In genomic region chr17:29613856-29614255, GRCh38 we compare ENCODE assay signal across 12 cellular contexts. TPM values are rescaled to one million over a fixed set of nuclear protein-coding genes. Genes with fewer than 3 reads are reported as not detected.
DNase-seq lines count a peak whose midpoint lies in the region; ATAC-seq and TF ChIP-seq lines count a peak whose summit lies in the region.
"Had no signal": no experiment of that assay in that cellular context is flagged by ENCODE, and none has a peak within 500 bp of the region (broad histone marks: within the 10 kb centered on the region; RNA-seq: fewer than 3 reads in every experiment).

No MANE protein-coding gene starts in this region.

- peaks cover 45% of the 10 kb centered on the region for H3K4me1 Mint-ChIP-seq in stimulated activated naive CD8-positive, alpha-beta T cell treated with anti-CD3 and anti-CD28 coated beads, Interleukin-15, Interleukin-2, amounts not matched to agents 100 ng/mL and 50 ng/mL, for 24 hours (ENCODE audit: low read depth)
- peaks cover 12 to 55% of the 10 kb centered on the region in 2 donors for H3K4me1 Mint-ChIP-seq in natural killer cell

- H3K4me1 ChIP-seq in effector memory CD4-positive, alpha-beta T cell (ENCODE audit: control insufficient read depth, insufficient read depth, low read length, poor library complexity, severe bottlenecking): peaks cover 57% of the 10 kb centered on the region

- H3K4me3 ChIP-seq in effector memory CD4-positive, alpha-beta T cell (ENCODE audit: insufficient read depth, low read depth, low read length, poor library complexity, severe bottlenecking): peak overlapping the region; percentile 24
- H3K4me3 ChIP-seq in MG63: no peak overlapping the region

- H3K4me3 Mint-ChIP-seq in stimulated activated naive CD8-positive, alpha-beta T cell treated with anti-CD3 and anti-CD28 coated beads, Interleukin-15, Interleukin-2, amounts not matched to agents 100 ng/mL and 50 ng/mL, for 24 hours: peak overlapping the region; percentile 60
- peak overlapping the region; percentile 28 for H3K4me3 Mint-ChIP-seq in natural killer cell

- no peak for TF ChIP-seq CTCF in natural killer cell (IDR thresholded peaks at IDR 0.05)

- no peaks in the 10 kb centered on the region for H3K9me3 ChIP-seq in effector memory CD4-positive, alpha-beta T cell (ENCODE audit: control insufficient read depth, low read length)
- no peaks in the 10 kb centered on the region for H3K9me3 ChIP-seq in MG63
- H3K9me3 ChIP-seq: thyroid gland had no signal

- peaks cover 4% of the 10 kb centered on the region for H3K36me3 Mint-ChIP-seq in stimulated activated naive CD8-positive, alpha-beta T cell treated with anti-CD3 and anti-CD28 coated beads, Interleukin-15, Interleukin-2, amounts not matched to agents 100 ng/mL and 50 ng/mL, for 24 hours (ENCODE audit: low read depth)
- H3K36me3 Mint-ChIP-seq in natural killer cell: no peaks in the 10 kb centered on the region

- H3K9me3 Mint-ChIP-seq in stimulated activated naive CD8-positive, alpha-beta T cell treated with anti-CD3 and anti-CD28 coated beads, Interleukin-15, Interleukin-2, amounts not matched to agents 100 ng/mL and 50 ng/mL, for 24 hours: no peaks in the 10 kb centered on the region
- no peaks in the 10 kb centered on the region for H3K9me3 Mint-ChIP-seq in natural killer cell

- no peak for DNase-seq in stimulated activated naive CD8-positive, alpha-beta T cell treated with anti-CD3 and anti-CD28 coated beads, Interleukin-15, Interleukin-2, amounts not matched to agents 100 U/mL and 50 U/mL, for 24 hours
- DNase-seq in effector memory CD4-positive, alpha-beta T cell: no peak
- no peak for DNase-seq in natural killer cell
- no peak for DNase-seq in medulla oblongata (ENCODE audit: extremely low spot score)
- DNase-seq in AML-193 (lab: John Stamatoyannopoulos, UW): no peak
- DNase-seq in MG63: no peak
- DNase-seq: DMS153, NCI-H1417, SHP77 treated with DMSO at 0.1 percent for 48 hours had no signal

- no peaks in the 10 kb centered on the region for H3K27me3 Mint-ChIP-seq in stimulated activated naive CD8-positive, alpha-beta T cell treated with anti-CD3 and anti-CD28 coated beads, Interleukin-15, Interleukin-2, amounts not matched to agents 100 ng/mL and 50 ng/mL, for 24 hours
- no peaks in the 10 kb centered on the region for H3K27me3 Mint-ChIP-seq in natural killer cell (ENCODE audit: low read depth in 2 of 2)

- H3K27ac Mint-ChIP-seq in stimulated activated naive CD8-positive, alpha-beta T cell treated with anti-CD3 and anti-CD28 coated beads, Interleukin-15, Interleukin-2, amounts not matched to agents 100 ng/mL and 50 ng/mL, for 24 hours: no peak overlapping the region
- no peak overlapping the region for H3K27ac Mint-ChIP-seq in natural killer cell

- intact Hi-C loops in natural killer cell (cut with micrococcal nuclease): loop anchor here (2.0 to 10.0 kb wide), 2 partner anchors 25 to 49 kb away; partner anchors contain the start of genes ABHD15, GIT1 and TP53I13

- no peaks in the 10 kb centered on the region for H3K27me3 ChIP-seq in effector memory CD4-positive, alpha-beta T cell (replicated peaks; ENCODE audit: control insufficient read depth, insufficient read depth, low read length, poor library complexity, severe bottlenecking)
- H3K27me3 ChIP-seq in MG63: no peaks in the 10 kb centered on the region
- H3K27me3 ChIP-seq: thyroid gland had no signal

- no peak for ATAC-seq in stimulated activated naive CD8-positive, alpha-beta T cell treated with anti-CD3 and anti-CD28 coated beads, Interleukin-15, Interleukin-2, amounts not matched to agents 100 U/mL and 50 U/mL, for 24 hours
- no peak for ATAC-seq in natural killer cell
- no peak for ATAC-seq in GM19035 (IDR thresholded peaks at IDR 0.05; ENCODE audit: unreplicated experiment)

- H3K27ac ChIP-seq in effector memory CD4-positive, alpha-beta T cell (ENCODE audit: insufficient read depth, low read length, poor library complexity, severe bottlenecking): no peak overlapping the region
- H3K27ac ChIP-seq: thyroid gland had no signal

- H3K36me3 ChIP-seq in effector memory CD4-positive, alpha-beta T cell (ENCODE audit: control insufficient read depth, insufficient read depth, low read length): no peaks in the 10 kb centered on the region
- no peaks in the 10 kb centered on the region for H3K36me3 ChIP-seq in MG63
- H3K36me3 ChIP-seq: thyroid gland had no signal

RNA-seq across cellular contexts. Expression of gene CORO6, which starts 8.9 kb away (rescaled TPM):
- total RNA-seq in natural killer cell: 10 to 100 TPM in 1 of 3 donors, 1 to 10 TPM in 2; 2.4 to 18.7 (median 3.9) TPM
- 1.2 TPM in 1 of 2 replicates, not detected in the other for total RNA-seq in MG63 (2014; rRNA removed; shearing (Covaris generic); ENCODE audit: low replicate concordance)

RNA-seq across cellular contexts. Expression of gene ANKRD13B, which starts 20.9 kb away (rescaled TPM):
- 1 to 10 TPM; 2.3 to 6.6 (median 4.0) TPM for total RNA-seq in natural killer cell
- total RNA-seq in MG63 (2014; rRNA removed; shearing (Covaris generic); ENCODE audit: low replicate concordance): 12.1 and 15.7 TPM in 2 replicates

RNA-seq across cellular contexts. Expression of gene GIT1, which starts 24.4 kb away (rescaled TPM):
- total RNA-seq in natural killer cell: 10 to 100 TPM; 39.4 to 61.4 (median 54.6) TPM
- total RNA-seq in MG63 (2014; rRNA removed; shearing (Covaris generic); ENCODE audit: low replicate concordance): 17.1 and 36.4 TPM in 2 replicates

RNA-seq across cellular contexts. Expression of gene TP53I13, which starts 45.4 kb away (rescaled TPM):
- total RNA-seq in natural killer cell: 100 to 1,000 TPM; 122 to 148 (median 148) TPM
- total RNA-seq in MG63 (2014; rRNA removed; shearing (Covaris generic); ENCODE audit: low replicate concordance): 28.6 and 48.8 TPM in 2 replicates

RNA-seq across cellular contexts. Expression of gene ABHD15, which starts 47.0 kb away (rescaled TPM):
- total RNA-seq in natural killer cell: 10 to 100 TPM; 31.7 to 33.8 (median 33.1) TPM
- total RNA-seq in MG63 (2014; rRNA removed; shearing (Covaris generic); ENCODE audit: low replicate concordance): 7.8 and 8.9 TPM in 2 replicates
